Comparison of ENCODE assay signal across 1 cellular context in genomic region chrX:49106930-49107329, GRCh38.
A peak's percentile ranks its signal among the peaks of the same experiment; 100 is the strongest.
TF ChIP-seq lines count a peak whose summit lies in the region.

No MANE protein-coding gene starts in this region.

TF ChIP-seq in HepG2, 621 proteins besides CTCF, POLR2A, EP300 and RAD21:
- TF ChIP-seq SAP130 (CRISPR knock-in tag; IDR thresholded peaks at IDR 0.05; ENCODE audit: low read depth) (peak; percentile 27; the same call in 1 of the 2 replicates), SMC3 (IDR thresholded peaks at IDR 0.05; ENCODE audit: low read length) (peak; percentile 45; the same call in 1 of the 2 replicates), TEAD3 (CRISPR knock-in tag; optimal IDR thresholded peaks at IDR 0.05; ENCODE audit: borderline replicate concordance) (peak; percentile 85), FOXA3 (CRISPR knock-in tag; IDR thresholded peaks at IDR 0.05) (0 out of 2 replicates have a peak, but pooled peaks have one; percentile 13), TFAP4 (IDR thresholded peaks at IDR 0.05; ENCODE audit: borderline replicate concordance, low read depth) (peak; percentile 21; the same call in 1 of the 2 replicates), STAG1 (CRISPR knock-in tag; IDR thresholded peaks at IDR 0.05) (peak; percentile 52), NCOR1 (IDR thresholded peaks at IDR 0.05; ENCODE audit: borderline replicate concordance, low read length) (no peak), ZFP41 (CRISPR knock-in tag; IDR thresholded peaks at IDR 0.05; ENCODE audit: borderline replicate concordance) (no peak), AKAP8 (CRISPR knock-in tag; IDR thresholded peaks at IDR 0.05) (no peak), PAWR (CRISPR knock-in tag; IDR thresholded peaks at IDR 0.05; ENCODE audit: borderline replicate concordance) (no peak)
- TF ChIP-seq, protein P1, sequence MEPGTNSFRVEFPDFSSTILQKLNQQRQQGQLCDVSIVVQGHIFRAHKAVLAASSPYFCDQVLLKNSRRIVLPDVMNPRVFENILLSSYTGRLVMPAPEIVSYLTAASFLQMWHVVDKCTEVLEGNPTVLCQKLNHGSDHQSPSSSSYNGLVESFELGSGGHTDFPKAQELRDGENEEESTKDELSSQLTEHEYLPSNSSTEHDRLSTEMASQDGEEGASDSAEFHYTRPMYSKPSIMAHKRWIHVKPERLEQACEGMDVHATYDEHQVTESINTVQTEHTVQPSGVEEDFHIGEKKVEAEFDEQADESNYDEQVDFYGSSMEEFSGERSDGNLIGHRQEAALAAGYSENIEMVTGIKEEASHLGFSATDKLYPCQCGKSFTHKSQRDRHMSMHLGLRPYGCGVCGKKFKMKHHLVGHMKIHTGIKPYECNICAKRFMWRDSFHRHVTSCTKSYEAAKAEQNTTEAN (CRISPR knock-in tag; conservative IDR thresholded peaks at IDR 0.05) = no peak
- TF ChIP-seq, protein P2, sequence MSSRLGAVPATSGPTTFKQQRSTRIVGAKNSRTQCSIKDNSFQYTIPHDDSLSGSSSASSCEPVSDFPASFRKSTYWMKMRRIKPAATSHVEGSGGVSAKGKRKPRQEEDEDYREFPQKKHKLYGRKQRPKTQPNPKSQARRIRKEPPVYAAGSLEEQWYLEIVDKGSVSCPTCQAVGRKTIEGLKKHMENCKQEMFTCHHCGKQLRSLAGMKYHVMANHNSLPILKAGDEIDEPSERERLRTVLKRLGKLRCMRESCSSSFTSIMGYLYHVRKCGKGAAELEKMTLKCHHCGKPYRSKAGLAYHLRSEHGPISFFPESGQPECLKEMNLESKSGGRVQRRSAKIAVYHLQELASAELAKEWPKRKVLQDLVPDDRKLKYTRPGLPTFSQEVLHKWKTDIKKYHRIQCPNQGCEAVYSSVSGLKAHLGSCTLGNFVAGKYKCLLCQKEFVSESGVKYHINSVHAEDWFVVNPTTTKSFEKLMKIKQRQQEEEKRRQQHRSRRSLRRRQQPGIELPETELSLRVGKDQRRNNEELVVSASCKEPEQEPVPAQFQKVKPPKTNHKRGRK (CRISPR knock-in tag; IDR thresholded peaks at IDR 0.05) = no peak
